Comparison of ENCODE assay signal across 12 cellular contexts in genomic region chr5:141488591-141489478, GRCh38. TPM values are rescaled to one million over a fixed set of nuclear protein-coding genes. Genes with fewer than 3 reads are reported as not detected.
DNase-seq lines count a peak whose midpoint lies in the region; ATAC-seq and TF ChIP-seq lines count a peak whose summit lies in the region.
"Had no signal": no experiment of that assay in that cellular context is flagged by ENCODE, and none has a peak within 500 bp of the region (broad histone marks: within the 10 kb centered on the region; RNA-seq: fewer than 3 reads in every experiment).

TSS of gene PCDHGC5 (plus strand) at chr5:141489081. CDS start at chr5:141489241, 160 bp downstream.

- H3K4me1 ChIP-seq in foreskin keratinocyte = peaks cover 11% of the 10 kb centered on the region

- peaks cover 53% of the 10 kb centered on the region for H3K36me3 Mint-ChIP-seq in type B pancreatic cell
- H3K36me3 Mint-ChIP-seq: activated CD4-positive, alpha-beta memory T cell treated with anti-CD3 and anti-CD28 coated beads for 36 hours; stimulated activated memory B cell treated with anti-CD40 and anti-IgM and Interleukin-4, amounts not matched to agents 10 μg/mL and 1 μg/mL and 100 μg/mL, for 72 hours had no signal

- CTCF ChIA-PET in GM10248 (lab: Yijun Ruan, JAX) = interaction anchor here (0.8 to 2.1 kb wide), 7 partner anchors 13 to 169 kb away, joined by 3 to 9 read pairs (median 3); partner anchors contain the start of genes PCDHGA1, PCDHGB7 and PCDHGC3

- H3K27ac ChIP-seq in foreskin keratinocyte = no peak within 1 kb of the TSS

- no peaks in the 10 kb centered on the region for H3K27me3 ChIP-seq in foreskin keratinocyte
- H3K27me3 ChIP-seq: sigmoid colon had no signal

- DNase-seq in GM10248 (ENCODE audit: extremely low spot score) (peak; percentile 13), amniotic stem cell (lab: John Stamatoyannopoulos, UW) (peak; percentile 27), foreskin keratinocyte (peak; percentile 93 to 94), posterior cingulate gyrus (peak in 6 of 10 donors; percentile 54 to 90 (median 65)), NCI-H2227 treated with DMSO at 0.1 percent for 48 hours (lab: John Stamatoyannopoulos, UW) (no peak), type B pancreatic cell (ENCODE audit: extremely low spot score, unreplicated experiment) (no peak)
- DNase-seq: activated CD4-positive, alpha-beta memory T cell treated with anti-CD3 and anti-CD28 coated beads for 36 hours; GF-D8; sigmoid colon had no signal

- intact Hi-C loops in posterior cingulate gyrus (cut with DNase I) = no loop called here

- POLR2A ChIA-PET in GM10248 (lab: Yijun Ruan, JAX) = no interaction called here

- H3K4me1 Mint-ChIP-seq in type B pancreatic cell (ENCODE audit: unreplicated experiment) = peaks cover 6% of the 10 kb centered on the region

- ATAC-seq in foreskin keratinocyte (peak; percentile 83), GM18498 (IDR thresholded peaks at IDR 0.05; ENCODE audit: unreplicated experiment) (no peak), HG03439 (IDR thresholded peaks at IDR 0.05; ENCODE audit: unreplicated experiment) (no peak)
- ATAC-seq: stimulated activated memory B cell treated with anti-CD40 and anti-IgM and Interleukin-4, amounts not matched to agents 10 μg/mL and 1 μg/mL and 100 μg/mL, for 72 hours had no signal

- H3K4me3 Mint-ChIP-seq in type B pancreatic cell = no peak within 1 kb of the TSS
- H3K4me3 Mint-ChIP-seq: activated CD4-positive, alpha-beta memory T cell treated with anti-CD3 and anti-CD28 coated beads for 36 hours; stimulated activated memory B cell treated with anti-CD40 and anti-IgM and Interleukin-4, amounts not matched to agents 10 μg/mL and 1 μg/mL and 100 μg/mL, for 72 hours had no signal

- TF ChIP-seq CTCF in GM10248 (IDR thresholded peaks at IDR 0.05; ENCODE audit: control extremely low read depth, extremely low read depth, low read depth, missing control alignments) (no peak), foreskin keratinocyte (conservative IDR thresholded peaks at IDR 0.05) (no peak), type B pancreatic cell (conservative IDR thresholded peaks at IDR 0.05) (no peak)

- no peak within 1 kb of the TSS for H3K27ac Mint-ChIP-seq in type B pancreatic cell
- H3K27ac Mint-ChIP-seq: activated CD4-positive, alpha-beta memory T cell treated with anti-CD3 and anti-CD28 coated beads for 36 hours; stimulated activated memory B cell treated with anti-CD40 and anti-IgM and Interleukin-4, amounts not matched to agents 10 μg/mL and 1 μg/mL and 100 μg/mL, for 72 hours had no signal

- H3K9me3 Mint-ChIP-seq in type B pancreatic cell = peaks cover 5% of the 10 kb centered on the region
- H3K9me3 Mint-ChIP-seq: activated CD4-positive, alpha-beta memory T cell treated with anti-CD3 and anti-CD28 coated beads for 36 hours; stimulated activated memory B cell treated with anti-CD40 and anti-IgM and Interleukin-4, amounts not matched to agents 10 μg/mL and 1 μg/mL and 100 μg/mL, for 72 hours had no signal

- H3K27me3 Mint-ChIP-seq in type B pancreatic cell = peaks cover 32% of the 10 kb centered on the region

RNA-seq across cellular contexts. Expression of gene PCDHGC5, which starts in this region (rescaled TPM):
- total RNA-seq in foreskin keratinocyte (0.42 and 1.5 TPM in 2 replicates), type B pancreatic cell (ENCODE audit: low replicate concordance) (0.45 and 1.9 TPM in 2 replicates)
- 0.18 and 0.24 TPM in 2 replicates for polyA plus RNA-seq in foreskin keratinocyte
- total RNA-seq: activated CD4-positive, alpha-beta memory T cell treated with anti-CD3 and anti-CD28 coated beads for 36 hours had no signal

Comparison
In these comparisons a context has a peak if more than half of its experiments do, and no peak if none do; other contexts are left out.
1. DNase-seq: peak in GM10248 (single experiment), amniotic stem cell (single experiment), foreskin keratinocyte (2 of 2) and posterior cingulate gyrus (6 of 10); none in NCI-H2227 treated with DMSO at 0.1 percent for 48 hours (single experiment) and type B pancreatic cell (single experiment).